8 cellular contexts compared by ENCODE assay signal in the genomic region with DNA sequence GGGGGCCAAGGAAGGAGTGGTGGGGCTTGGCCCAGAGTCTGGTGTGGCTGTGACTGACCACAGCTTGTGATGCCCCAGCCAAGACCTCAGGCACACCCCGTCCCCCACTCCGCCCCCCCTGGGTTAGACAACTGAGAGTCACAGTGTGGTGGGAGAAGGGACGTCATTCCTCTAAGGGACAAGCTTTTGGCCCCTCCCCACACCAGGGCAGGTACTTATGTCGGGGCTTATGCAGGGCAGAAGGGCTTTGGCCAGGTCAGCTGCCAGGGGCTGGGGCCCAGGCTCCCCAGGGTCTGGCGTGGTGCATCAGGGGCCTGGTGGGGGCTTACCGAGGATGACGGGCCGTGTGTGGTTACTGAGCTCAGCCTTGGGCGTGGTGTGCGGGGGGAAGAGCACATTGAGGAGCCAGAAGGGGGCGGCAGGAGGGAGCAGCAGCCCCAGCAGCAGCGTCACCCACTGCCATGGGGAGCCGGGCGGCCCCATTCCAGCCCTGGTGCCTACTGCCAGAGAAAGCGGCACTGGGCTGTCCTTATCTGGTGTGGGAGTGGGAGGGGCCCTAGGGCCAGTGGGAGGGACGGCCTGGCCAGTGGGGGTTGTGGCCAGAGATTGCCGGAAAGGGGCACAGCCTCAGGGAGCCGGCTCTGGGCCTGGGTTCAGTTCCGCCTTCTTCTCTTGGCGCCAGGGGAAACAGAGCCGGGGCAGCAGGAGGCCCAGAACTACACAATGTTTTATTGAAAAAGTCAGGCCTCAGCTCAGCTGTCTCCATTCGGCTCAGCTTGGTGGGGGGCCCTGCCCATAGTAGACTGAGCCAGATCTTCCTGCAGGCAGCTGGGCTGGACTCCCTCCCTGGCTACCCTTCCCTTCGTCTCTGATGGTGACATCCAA. TPM values are rescaled to one million over a fixed set of nuclear protein-coding genes. Genes with fewer than 3 reads are reported as not detected.
DNase-seq lines count a peak whose midpoint lies in the region; ATAC-seq, FAIRE-seq and TF ChIP-seq lines count a peak whose summit lies in the region.

Gene LCAT, minus strand, starts transcription at position 502 of the 885 bp plus-strand sequence. Its CDS starts 19 bp downstream, at position 483.

- peaks cover 20% of the 10 kb centered on the region for H3K79me2 ChIP-seq in osteoblast (ENCODE audit: insufficient read depth, low read length)

- peaks cover 8% of the 10 kb centered on the region for H3K4me1 Mint-ChIP-seq in CD14-positive monocyte
- peaks cover 32% of the 10 kb centered on the region for H3K4me1 Mint-ChIP-seq in activated CD8-positive, alpha-beta T cell treated with anti-CD3 and anti-CD28 coated beads, Interleukin-2, amount 10 ng/mL, durations not matched to agents 7 days and 5 days (ENCODE audit: low read depth)

- peaks cover 50% of the 10 kb centered on the region for H4K20me1 ChIP-seq in osteoblast (ENCODE audit: insufficient read depth, low read length)

- no peak within 1 kb of the TSS for H3K4me2 ChIP-seq in osteoblast (ENCODE audit: insufficient read depth, low read length)

- H3K4me3 Mint-ChIP-seq in CD14-positive monocyte, result no peak within 1 kb of the TSS
- no peak within 1 kb of the TSS for H3K4me3 Mint-ChIP-seq in activated CD8-positive, alpha-beta T cell treated with anti-CD3 and anti-CD28 coated beads, Interleukin-2, amount 10 ng/mL, durations not matched to agents 7 days and 5 days

- H3K9me3 ChIP-seq in osteoblast (ENCODE audit: low read depth, low read length), result no peaks in the 10 kb centered on the region

- no peak for ATAC-seq in activated CD8-positive, alpha-beta T cell treated with anti-CD3 and anti-CD28 coated beads, Interleukin-2, amount 10 ng/mL, durations not matched to agents 7 days and 5 days
- no peak for ATAC-seq in GM18870 (IDR thresholded peaks at IDR 0.05; ENCODE audit: unreplicated experiment)

- H3K27me3 ChIP-seq in osteoblast (ENCODE audit: insufficient read depth, low read length), result no peaks in the 10 kb centered on the region

- peak within 1 kb of the TSS in 4 of 7 donors; percentile 26 to 74 (median 44) for H3K27ac Mint-ChIP-seq in CD14-positive monocyte
- H3K27ac Mint-ChIP-seq in activated CD8-positive, alpha-beta T cell treated with anti-CD3 and anti-CD28 coated beads, Interleukin-2, amount 10 ng/mL, durations not matched to agents 7 days and 5 days, result no peak within 1 kb of the TSS

- no peak for TF ChIP-seq CTCF in CD14-positive monocyte (IDR thresholded peaks at IDR 0.05)
- no peak for TF ChIP-seq CTCF in osteoblast (IDR thresholded peaks at IDR 0.05; ENCODE audit: extremely low read depth, low read depth, low read length)

- H3K9me3 Mint-ChIP-seq in CD14-positive monocyte, result no peaks in the 10 kb centered on the region
- no peaks in the 10 kb centered on the region for H3K9me3 Mint-ChIP-seq in activated CD8-positive, alpha-beta T cell treated with anti-CD3 and anti-CD28 coated beads, Interleukin-2, amount 10 ng/mL, durations not matched to agents 7 days and 5 days (ENCODE audit: insufficient read depth)

- peaks cover 0 to 5% (median 2%) of the 10 kb centered on the region in 3 donors for H3K27me3 Mint-ChIP-seq in CD14-positive monocyte (ENCODE audit: low read depth in 3 of 3)
- no peaks in the 10 kb centered on the region for H3K27me3 Mint-ChIP-seq in activated CD8-positive, alpha-beta T cell treated with anti-CD3 and anti-CD28 coated beads, Interleukin-2, amount 10 ng/mL, durations not matched to agents 7 days and 5 days (ENCODE audit: low read depth)

- H3K4me1 ChIP-seq in osteoblast (ENCODE audit: insufficient read depth, low read length), result no peaks in the 10 kb centered on the region

- POLR2A ChIA-PET in activated CD8-positive, alpha-beta T cell treated with anti-CD3 and anti-CD28 coated beads, Interleukin-2, amount 10 ng/mL, durations not matched to agents 7 days and 5 days (lab: Charles Lee), result interaction anchor here (3.4 kb wide), 1 partner anchor 8 kb away, joined by 17 read pairs; the partner anchor contains the start of gene PSMB10

- no peak for FAIRE-seq in HTR-8/SVneo (lab: Jason Lieb, UNC)

- H3K27ac ChIP-seq in osteoblast (ENCODE audit: low read depth, low read length), result peak within 1 kb of the TSS; percentile 27

- H2AFZ ChIP-seq in osteoblast (ENCODE audit: low read length), result no peak within 1 kb of the TSS

- H3K36me3 Mint-ChIP-seq in CD14-positive monocyte, result peaks cover 41 to 74% of the 10 kb centered on the region in 2 donors
- H3K36me3 Mint-ChIP-seq in activated CD8-positive, alpha-beta T cell treated with anti-CD3 and anti-CD28 coated beads, Interleukin-2, amount 10 ng/mL, durations not matched to agents 7 days and 5 days (ENCODE audit: low read depth), result peaks cover 40% of the 10 kb centered on the region

- no peak within 1 kb of the TSS for H3K4me3 ChIP-seq in osteoblast (ENCODE audit: insufficient read depth, low read length)

- DNase-seq in CD14-positive monocyte (ENCODE audit: low spot score) (peak; percentile 33), head of caudate nucleus (peak; percentile 64 to 92 (median 83)), osteoblast (ENCODE audit: insufficient read length, low spot score, missing footprints) (peak; percentile 93), NCI-H1105 (lab: John Stamatoyannopoulos, UW) (no peak), HTR-8/SVneo (ENCODE audit: insufficient read length, low spot score) (no peak), hepatic stellate cell (ENCODE audit: low spot score) (no peak)
- DNase-seq in activated CD8-positive, alpha-beta T cell treated with anti-CD3 and anti-CD28 coated beads, Interleukin-2, amount 10 ng/mL, durations not matched to agents 7 days and 5 days, result no peak

- intact Hi-C loops in CD14-positive monocyte (cut with micrococcal nuclease), result no loop called here
- intact Hi-C loops in head of caudate nucleus (cut with DNase I), result no loop called here

- H3K36me3 ChIP-seq in osteoblast (ENCODE audit: insufficient read depth, low read length), result peaks cover 96% of the 10 kb centered on the region

- CTCF ChIA-PET in activated CD8-positive, alpha-beta T cell treated with anti-CD3 and anti-CD28 coated beads, Interleukin-2, amount 10 ng/mL, durations not matched to agents 7 days and 5 days (lab: Charles Lee), result interaction anchor here (1.3 to 5.5 kb wide), 2 partner anchors 60 to 96 kb away, joined by 4 to 27 read pairs; no protein-coding TSS in a partner anchor

RNA-seq across cellular contexts. Expression of gene LCAT, which starts in this region (rescaled TPM):
- polyA plus RNA-seq in CD14-positive monocyte, result under 1 TPM in 1 of 2 donors, not detected in 1; 0.17 TPM
- total RNA-seq in activated CD8-positive, alpha-beta T cell treated with anti-CD3 and anti-CD28 coated beads, Interleukin-2, amount 10 ng/mL, durations not matched to agents 7 days and 5 days, result 10 to 100 TPM; 22.4 to 23.1 TPM
- total RNA-seq in osteoblast, result 6.9 and 8.8 TPM in 2 replicates

Comparison
In these comparisons a context has a peak if more than half of its experiments do, and no peak if none do; other contexts are left out.
1. Peak in DNase-seq in CD14-positive monocyte; RNA of the gene not detected or under 1 TPM.
2. DNase-seq: peak in head of caudate nucleus (42 of 42) and osteoblast (single experiment); none in activated CD8-positive, alpha-beta T cell treated with anti-CD3 and anti-CD28 coated beads, Interleukin-2, amount 10 ng/mL, durations not matched to agents 7 days and 5 days (single experiment), NCI-H1105 (single experiment), HTR-8/SVneo (single experiment) and hepatic stellate cell (single experiment).